In the genomic region with DNA sequence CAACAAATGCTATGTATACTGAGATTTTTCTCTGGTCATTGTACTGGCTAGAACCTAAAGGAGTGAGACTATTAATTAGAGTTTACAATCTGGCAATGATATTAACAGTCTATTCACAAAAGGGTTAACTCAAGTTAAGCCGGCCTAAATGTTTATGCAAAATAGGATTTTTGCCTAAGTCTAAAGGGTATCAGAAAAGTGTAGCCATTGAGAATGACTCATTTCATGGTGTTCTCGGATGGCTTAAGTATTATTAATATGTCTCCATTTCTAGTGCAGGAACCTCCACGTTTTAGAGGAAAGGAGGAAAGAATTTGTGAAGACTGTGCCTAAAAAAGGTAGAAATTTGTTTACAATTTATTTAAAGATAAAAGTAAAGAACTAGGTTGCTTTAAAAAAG, we compare ENCODE assay signal across 16 cellular contexts. TPM values are rescaled to one million over a fixed set of nuclear protein-coding genes. Genes with fewer than 3 reads are reported as not detected.
DNase-seq lines count a peak whose midpoint lies in the region; ATAC-seq lines count a peak whose summit lies in the region.
"Had no signal": no experiment of that assay in that cellular context is flagged by ENCODE, and none has a peak within 500 bp of the region (broad histone marks: within the 10 kb centered on the region; RNA-seq: fewer than 3 reads in every experiment).

No MANE protein-coding gene starts in this region.

- H3K4me3 ChIP-seq in BLaER1 = peak overlapping the region; percentile 41; the same call in 1 of the 2 replicates
- peak overlapping the region; percentile 32 for H3K4me3 ChIP-seq in Karpas-422 (ENCODE audit: low read length)
- H3K4me3 ChIP-seq: K562 had no signal

- no peaks in the 10 kb centered on the region for H3K79me2 ChIP-seq in Karpas-422 (ENCODE audit: low read length)

- H3K4me2 ChIP-seq in BLaER1 (peak overlapping the region; percentile 72), Karpas-422 (ENCODE audit: low read depth, low read length, poor library complexity, severe bottlenecking) (peak overlapping the region; percentile 59)

- no peaks in the 10 kb centered on the region for H4K20me1 ChIP-seq in BLaER1
- H4K20me1 ChIP-seq in Karpas-422 (ENCODE audit: insufficient read depth, low read depth, low read length) = no peaks in the 10 kb centered on the region

- H3K9ac ChIP-seq in BLaER1 (peak overlapping the region; percentile 54; the same call in 1 of the 2 replicates), Karpas-422 (ENCODE audit: low read length) (peak overlapping the region; percentile 37)

- H3K4me3 Mint-ChIP-seq in activated T-cell treated with anti-CD3 and anti-CD28 coated beads, Interleukin-2, amount 50 U/mL, for 24 hours = no peak overlapping the region
- H3K4me3 Mint-ChIP-seq: CD8-positive, alpha-beta memory T cell had no signal

- no peaks in the 10 kb centered on the region for H3K36me3 Mint-ChIP-seq in activated T-cell treated with anti-CD3 and anti-CD28 coated beads, Interleukin-2, amount 50 U/mL, for 24 hours (ENCODE audit: low read depth)
- H3K36me3 Mint-ChIP-seq: CD8-positive, alpha-beta memory T cell had no signal

- H3K4me1 Mint-ChIP-seq in activated T-cell treated with anti-CD3 and anti-CD28 coated beads, Interleukin-2, amount 50 U/mL, for 24 hours (ENCODE audit: low read depth) = peaks cover 8% of the 10 kb centered on the region
- H3K4me1 Mint-ChIP-seq: CD8-positive, alpha-beta memory T cell had no signal

- no peak overlapping the region for H2AFZ ChIP-seq in Karpas-422 (ENCODE audit: low read length)

- H3K9me3 ChIP-seq in BLaER1 (no peaks in the 10 kb centered on the region), Karpas-422 (ENCODE audit: low read length) (no peaks in the 10 kb centered on the region)

- H3K4me1 ChIP-seq in BLaER1 (peaks cover 98% of the 10 kb centered on the region), Karpas-422 (ENCODE audit: low read length) (peaks cover 78% of the 10 kb centered on the region)

- H3K27ac ChIP-seq in BLaER1 (peak overlapping the region; percentile 83), Karpas-422 (ENCODE audit: low read length) (peak overlapping the region; percentile 93)

- no peaks in the 10 kb centered on the region for H3K9me3 Mint-ChIP-seq in activated T-cell treated with anti-CD3 and anti-CD28 coated beads, Interleukin-2, amount 50 U/mL, for 24 hours
- H3K9me3 Mint-ChIP-seq: CD8-positive, alpha-beta memory T cell had no signal

- no peaks in the 10 kb centered on the region for H3K36me3 ChIP-seq in BLaER1
- H3K36me3 ChIP-seq in Karpas-422 (ENCODE audit: insufficient read depth, low read length) = no peaks in the 10 kb centered on the region

- peak; percentile 93 for DNase-seq in Karpas-422
- DNase-seq in activated T-cell treated with anti-CD3 and anti-CD28 coated beads, Interleukin-2, amount 50 U/mL, for 24 hours = no peak
- no peak for DNase-seq in nucleus accumbens (lab: John Stamatoyannopoulos, UW)
- DNase-seq in stimulated activated CD4-positive, alpha-beta T cell treated with anti-CD3 and anti-CD28 coated beads, Interleukin-4, amount 100 ng/mL, for 24 hours = no peak
- DNase-seq: activated CD4-positive, alpha-beta T cell treated with anti-CD3 and anti-CD28 coated beads for 1 hour; caudate nucleus; CD8-positive, alpha-beta memory T cell; GDM1; NCI-H1436; NCI-H446 treated with DMSO at 0.1 percent for 48 hours had no signal

- no peaks in the 10 kb centered on the region for H3K9me2 ChIP-seq in Karpas-422 (replicated peaks; ENCODE audit: insufficient read depth, low read length)

- H3K27me3 Mint-ChIP-seq in activated T-cell treated with anti-CD3 and anti-CD28 coated beads, Interleukin-2, amount 50 U/mL, for 24 hours = peaks cover 47% of the 10 kb centered on the region

- ATAC-seq in GM19467 (IDR thresholded peaks at IDR 0.05; ENCODE audit: unreplicated experiment) = peak; percentile 57
- ATAC-seq in HG02938 (IDR thresholded peaks at IDR 0.05; ENCODE audit: unreplicated experiment) = peak; percentile 64
- ATAC-seq in GM19455 (IDR thresholded peaks at IDR 0.05; ENCODE audit: unreplicated experiment) = no peak
- ATAC-seq: K562 had no signal

- H3K27ac Mint-ChIP-seq in activated T-cell treated with anti-CD3 and anti-CD28 coated beads, Interleukin-2, amount 50 U/mL, for 24 hours = no peak overlapping the region

- H3K27me3 ChIP-seq in BLaER1 (no peaks in the 10 kb centered on the region), Karpas-422 (ENCODE audit: low read length) (no peaks in the 10 kb centered on the region)

RNA-seq across cellular contexts. Expression of a gene that starts 29.8 kb away (rescaled TPM):
- total RNA-seq in Karpas-422 (2014; rRNA removed; shearing (Covaris generic); ENCODE audit: low replicate concordance) = 22.5 and 33.5 TPM in 2 replicates

RNA-seq across cellular contexts. Expression of a gene that starts 37.7 kb away (rescaled TPM):
- 13.4 and 14.4 TPM in 2 replicates for total RNA-seq in Karpas-422 (2014; rRNA removed; shearing (Covaris generic); ENCODE audit: low replicate concordance)
- total RNA-seq: A172 had no signal
